In the genomic region with DNA sequence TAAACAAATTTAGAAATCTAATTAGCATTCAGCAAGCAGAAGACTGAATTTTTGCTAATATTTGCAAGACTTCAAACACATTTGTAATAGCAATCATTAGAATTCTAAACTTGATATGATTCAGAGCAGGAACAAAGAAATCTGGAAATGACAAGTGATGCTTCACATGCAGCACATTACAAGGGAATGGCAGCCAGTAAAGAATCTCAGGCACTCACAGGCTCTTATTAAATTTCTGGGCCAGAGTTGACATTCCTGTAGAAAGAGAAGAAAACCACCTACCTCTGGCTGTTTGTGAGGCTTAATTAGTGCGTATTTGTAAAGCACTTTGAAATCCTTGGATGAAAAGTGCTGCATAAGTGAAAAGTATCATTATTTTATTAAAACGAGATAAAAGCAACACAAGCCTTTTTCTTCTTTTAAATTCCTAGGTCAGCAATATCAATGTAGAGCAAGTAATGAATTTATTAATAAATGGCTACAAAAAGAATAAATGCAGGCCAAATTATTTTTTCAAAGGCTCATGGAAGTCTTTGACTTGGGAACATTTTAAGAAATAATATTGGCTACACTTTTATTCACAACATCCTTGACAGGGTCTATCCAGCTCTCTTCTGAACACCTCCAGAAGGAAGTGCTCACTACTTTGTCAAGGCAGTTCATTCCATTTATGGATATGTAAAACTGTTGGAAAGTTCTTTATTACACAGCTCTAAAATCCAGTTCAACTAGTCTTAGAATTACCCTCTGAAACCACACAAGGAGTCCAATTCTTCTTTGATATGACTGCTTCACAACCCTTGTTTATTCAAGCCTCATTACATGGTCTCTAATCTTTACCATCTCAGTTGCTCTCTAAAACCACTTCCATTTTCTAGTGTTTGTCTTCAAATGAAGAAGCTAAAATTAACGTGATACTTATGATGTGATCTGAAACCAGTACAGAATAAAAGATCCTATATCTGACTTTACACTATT, we compare ENCODE assay signal across 9 cellular contexts. TPM values are rescaled to one million over a fixed set of nuclear protein-coding genes. Genes with fewer than 3 reads are reported as not detected.
DNase-seq lines count a peak whose midpoint lies in the region; ATAC-seq and TF ChIP-seq lines count a peak whose summit lies in the region.
"Had no signal": no experiment of that assay in that cellular context is flagged by ENCODE, and none has a peak within 500 bp of the region (broad histone marks: within the 10 kb centered on the region; RNA-seq: fewer than 3 reads in every experiment).

No MANE protein-coding gene starts in this region.

- peak overlapping the region; percentile 32 for H3K27ac ChIP-seq in hepatocyte

- H3K4me3 ChIP-seq in hepatocyte = no peak overlapping the region

- no peaks in the 10 kb centered on the region for H3K27me3 ChIP-seq in hepatocyte

- 49% methylated on average over 3 of the region's 3 CpGs for WGBS in hepatocyte (ENCODE audit: low lambda C conversion rate, missing lambda C conversion rate)

- H3K4me2 ChIP-seq in hepatocyte = no peak overlapping the region

- no peak overlapping the region for H2AFZ ChIP-seq in hepatocyte

- peaks cover 3% of the 10 kb centered on the region for H3K4me1 ChIP-seq in hepatocyte (ENCODE audit: insufficient read depth)

- H3K79me2 ChIP-seq in hepatocyte = no peaks in the 10 kb centered on the region

- DNase-seq in hepatocyte (ENCODE audit: low spot score) (no peak), NK-92 (lab: John Stamatoyannopoulos, UW; ENCODE audit: unreplicated experiment) (no peak), NCI-H1436 (lab: John Stamatoyannopoulos, UW) (no peak)
- no peak for DNase-seq in activated effector memory CD4-positive, alpha-beta T cell treated with Interleukin-2 at 50 U/mL for 16 hours
- DNase-seq: stimulated activated CD4-positive, alpha-beta T cell treated with anti-CD3 and anti-CD28 coated beads, Interleukin-1b, Interleukin-23, amount 100 ng/mL, for 48 hours had no signal

- H3K9me3 ChIP-seq in hepatocyte (ENCODE audit: low read depth) = no peaks in the 10 kb centered on the region

- H3K9me2 ChIP-seq in hepatocyte (replicated peaks; ENCODE audit: insufficient read depth) = no peaks in the 10 kb centered on the region

- no peak for TF ChIP-seq CTCF in hepatocyte (IDR thresholded peaks at IDR 0.05; ENCODE audit: poor library complexity)

- H3K36me3 ChIP-seq in hepatocyte (replicated peaks; ENCODE audit: insufficient read depth, low read depth) = no peaks in the 10 kb centered on the region

- no peaks in the 10 kb centered on the region for H4K20me1 ChIP-seq in hepatocyte (ENCODE audit: insufficient read depth, poor library complexity, severe bottlenecking)

- ATAC-seq in GM18498 (IDR thresholded peaks at IDR 0.05; ENCODE audit: unreplicated experiment) = peak; percentile 79
- peak; percentile 74 for ATAC-seq in GM21360 (IDR thresholded peaks at IDR 0.05; ENCODE audit: unreplicated experiment)
- peak; percentile 62 for ATAC-seq in HG03575 (IDR thresholded peaks at IDR 0.05; ENCODE audit: extremely low read depth, insufficient number of reproducible peaks, low FRiP score, unreplicated experiment)
- ATAC-seq in GM21737 (IDR thresholded peaks at IDR 0.05; ENCODE audit: unreplicated experiment) = no peak

RNA-seq across cellular contexts. Expression of gene SCYL3, which starts 32.1 kb away (rescaled TPM):
- total RNA-seq in hepatocyte = 6.6 and 7.7 TPM in 2 replicates
- polyA plus RNA-seq in hepatocyte = 4.4 and 4.9 TPM in 2 replicates
